Comparison of ENCODE assay signal across 10 cellular contexts in the genomic region with DNA sequence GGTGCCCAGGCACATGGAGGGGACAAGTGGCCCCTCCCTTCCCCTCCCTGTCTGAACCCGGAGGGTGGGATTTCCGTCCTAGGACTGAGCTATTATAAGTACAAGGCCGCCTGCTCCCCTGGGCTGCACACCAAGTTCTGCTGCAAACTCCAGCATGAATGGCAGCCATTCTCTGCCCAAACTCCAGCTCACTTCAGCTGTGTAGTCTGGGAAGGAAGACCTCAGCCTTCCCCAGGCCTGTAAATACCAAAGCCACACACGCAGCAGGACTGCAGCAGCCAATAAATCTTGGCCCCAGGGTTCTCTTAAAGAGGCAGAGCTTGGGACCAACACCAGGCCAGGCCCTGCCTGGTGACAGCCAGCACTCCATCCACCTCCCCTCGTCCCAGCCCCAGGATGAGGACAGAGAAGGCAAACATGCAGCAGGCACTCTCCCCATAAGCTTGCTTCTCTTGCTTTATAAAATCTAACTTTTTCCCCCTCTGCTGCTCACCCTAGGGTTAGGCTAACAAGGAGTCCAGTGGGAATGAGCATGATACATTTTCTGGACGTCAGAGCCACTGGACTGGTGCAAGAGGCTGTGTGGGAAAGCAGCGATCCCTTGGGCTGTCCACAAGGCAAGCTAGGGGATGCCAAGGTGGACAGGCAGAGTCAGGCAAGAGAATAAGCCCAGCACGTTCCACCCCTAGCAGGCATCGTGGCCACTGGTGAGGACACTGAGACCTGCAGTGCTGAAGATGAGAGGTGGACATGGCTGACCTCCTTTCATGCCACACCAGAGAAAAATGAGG.
A peak's percentile ranks its signal among the peaks of the same experiment; 100 is the strongest.
DNase-seq lines count a peak whose midpoint lies in the region; ATAC-seq, FAIRE-seq and TF ChIP-seq lines count a peak whose summit lies in the region.
"Had no signal": no experiment of that assay in that cellular context is flagged by ENCODE, and none has a peak within 500 bp of the region (broad histone marks: within the 10 kb centered on the region; RNA-seq: fewer than 3 reads in every experiment).

No MANE protein-coding gene starts in this region.

- H3K27ac Mint-ChIP-seq in chondrocyte (ENCODE audit: unreplicated experiment), result peak overlapping the region; percentile 27
- H3K27ac Mint-ChIP-seq: activated naive CD8-positive, alpha-beta T cell treated with anti-CD3 and anti-CD28 coated beads, Interleukin-2, amount 50 U/mL, for 24 hours had no signal

- no peak for TF ChIP-seq CTCF in chondrocyte (IDR thresholded peaks at IDR 0.05)

- DNase-seq in H4 (ENCODE audit: low spot score), result peak; percentile 42
- DNase-seq in chondrocyte (ENCODE audit: low spot score), result no peak
- DNase-seq in left colon, result peak; percentile 16 to 63
- DNase-seq in skeletal muscle cell (ENCODE audit: low read depth), result peak; percentile 12
- no peak for DNase-seq in activated T-cell treated with anti-CD3 and anti-CD28 coated beads for 4 hours
- DNase-seq in RCC 7860 (ENCODE audit: low spot score), result no peak
- DNase-seq: activated naive CD8-positive, alpha-beta T cell treated with anti-CD3 and anti-CD28 coated beads, Interleukin-2, amount 50 U/mL, for 24 hours; DMS 273 treated with DMSO at 0.1 percent for 48 hours had no signal

- H3K9me3 Mint-ChIP-seq in chondrocyte (ENCODE audit: low read depth), result no peaks in the 10 kb centered on the region
- H3K9me3 Mint-ChIP-seq: activated naive CD8-positive, alpha-beta T cell treated with anti-CD3 and anti-CD28 coated beads, Interleukin-2, amount 50 U/mL, for 24 hours had no signal

- ATAC-seq in left colon (peak; percentile 19), GM21825 (IDR thresholded peaks at IDR 0.05; ENCODE audit: unreplicated experiment) (no peak), GM21717 (IDR thresholded peaks at IDR 0.05; ENCODE audit: unreplicated experiment) (no peak)
- ATAC-seq: activated naive CD8-positive, alpha-beta T cell treated with anti-CD3 and anti-CD28 coated beads, Interleukin-2, amount 50 U/mL, for 24 hours had no signal

- FAIRE-seq in RCC 7860 (lab: Jason Lieb, UNC), result no peak

- H3K4me3 Mint-ChIP-seq in chondrocyte (ENCODE audit: unreplicated experiment), result no peak overlapping the region
- H3K4me3 Mint-ChIP-seq: activated naive CD8-positive, alpha-beta T cell treated with anti-CD3 and anti-CD28 coated beads, Interleukin-2, amount 50 U/mL, for 24 hours had no signal

- no peak overlapping the region for H3K4me3 ChIP-seq in skeletal muscle cell (ENCODE audit: low read depth, low read length)

- H3K36me3 Mint-ChIP-seq in chondrocyte (ENCODE audit: low read depth), result no peaks in the 10 kb centered on the region

- no peaks in the 10 kb centered on the region for H3K27me3 Mint-ChIP-seq in chondrocyte (ENCODE audit: low read depth)
- H3K27me3 Mint-ChIP-seq: activated naive CD8-positive, alpha-beta T cell treated with anti-CD3 and anti-CD28 coated beads, Interleukin-2, amount 50 U/mL, for 24 hours had no signal

- H3K4me1 Mint-ChIP-seq in chondrocyte (ENCODE audit: low read depth), result peaks cover 45% of the 10 kb centered on the region
- H3K4me1 Mint-ChIP-seq: activated naive CD8-positive, alpha-beta T cell treated with anti-CD3 and anti-CD28 coated beads, Interleukin-2, amount 50 U/mL, for 24 hours had no signal

- intact Hi-C loops in left colon (cut with DNase I, micrococcal nuclease), result no loop called here

Comparison
In these comparisons a context has a peak if more than half of its experiments do, and no peak if none do; other contexts are left out.
1. DNase-seq: peak in H4 (single experiment), left colon (2 of 2) and skeletal muscle cell (single experiment); none in chondrocyte (single experiment), activated T-cell treated with anti-CD3 and anti-CD28 coated beads for 4 hours (single experiment) and RCC 7860 (single experiment).